In the genomic region with DNA sequence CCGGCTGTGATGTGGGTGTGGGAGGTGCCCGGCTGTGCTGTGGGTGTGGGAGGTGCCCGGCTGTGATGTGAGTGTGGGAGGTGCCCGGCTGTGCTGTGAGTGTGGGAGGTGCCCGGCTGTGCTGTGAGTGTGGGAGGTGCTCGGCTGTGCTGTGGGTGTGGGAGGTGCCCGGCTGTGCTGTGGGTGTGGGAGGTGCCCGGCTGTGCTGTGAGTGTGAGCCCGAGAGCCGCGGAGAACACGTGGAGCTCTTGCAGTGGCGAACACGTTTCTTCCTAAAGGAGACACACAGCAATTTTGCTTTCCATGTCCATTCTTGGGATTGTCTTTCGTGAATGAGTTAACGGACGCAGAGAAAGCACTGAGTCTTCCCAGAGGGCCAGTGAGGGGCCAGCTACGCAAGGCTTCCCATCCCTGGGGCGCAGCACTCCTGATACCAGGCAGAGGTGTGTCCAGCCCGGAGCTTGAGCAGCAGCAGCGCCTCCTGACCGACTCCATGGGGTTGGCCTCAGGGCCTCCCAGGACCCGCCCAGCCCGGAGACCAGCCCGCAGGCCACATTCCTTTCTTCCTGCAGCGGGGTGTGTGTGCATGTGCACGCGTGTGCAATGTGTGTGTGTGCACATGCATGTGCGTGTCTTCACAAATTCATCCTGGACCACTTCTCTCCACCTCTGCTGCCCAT, we compare ENCODE assay signal across 17 cellular contexts.
A peak's percentile ranks its signal among the peaks of the same experiment; 100 is the strongest.
DNase-seq lines count a peak whose midpoint lies in the region; ATAC-seq, FAIRE-seq and TF ChIP-seq lines count a peak whose summit lies in the region.
"Had no signal": no experiment of that assay in that cellular context is flagged by ENCODE, and none has a peak within 500 bp of the region (broad histone marks: within the 10 kb centered on the region; RNA-seq: fewer than 3 reads in every experiment).

No MANE protein-coding gene starts in this region.

- intact Hi-C loops in kidney (cut with DNase I): no loop called here
- intact Hi-C loops in sigmoid colon (cut with DNase I): no loop called here
- intact Hi-C loops in PC-3 (cut with micrococcal nuclease): no loop called here

- no peaks in the 10 kb centered on the region for H3K79me2 ChIP-seq in PC-3 (ENCODE audit: low read length)

- H4K20me1 ChIP-seq in PC-3 (ENCODE audit: low read length): no peaks in the 10 kb centered on the region

- TF ChIP-seq CTCF in kidney (IDR thresholded peaks at IDR 0.05; ENCODE audit: borderline replicate concordance, extremely low read depth, insufficient read depth) (no peak), sigmoid colon (IDR thresholded peaks at IDR 0.05) (no peak), PC-3 (conservative IDR thresholded peaks at IDR 0.05; ENCODE audit: low read depth, low read length) (no peak), progenitor cell of endocrine pancreas (IDR thresholded peaks at IDR 0.05; ENCODE audit: unreplicated experiment) (no peak)

- no peak for TF ChIP-seq EP300 in sigmoid colon (IDR thresholded peaks at IDR 0.05)

- H3K36me3 ChIP-seq in MG63 (no peaks in the 10 kb centered on the region), kidney (ENCODE audit: control insufficient read depth in 1 of 2, insufficient read depth in 2 of 2, low read length in 2 of 2) (no peaks in the 10 kb centered on the region), sigmoid colon (no peaks in the 10 kb centered on the region), PC-3 (ENCODE audit: low read depth, low read length) (no peaks in the 10 kb centered on the region)
- H3K36me3 ChIP-seq: lower lobe of right lung had no signal

- H3K9me3 ChIP-seq in MG63 (no peaks in the 10 kb centered on the region), kidney (ENCODE audit: control insufficient read depth in 1 of 2, low read length in 2 of 2) (no peaks in the 10 kb centered on the region), sigmoid colon (no peaks in the 10 kb centered on the region), PC-3 (ENCODE audit: low read length) (peaks cover 20% of the 10 kb centered on the region)
- H3K9me3 ChIP-seq: body of pancreas, lower lobe of right lung had no signal

- H3K4me2 ChIP-seq in PC-3 (ENCODE audit: low read length): no peak overlapping the region

- no peak overlapping the region for H3K4me3 Mint-ChIP-seq in activated T-cell treated with anti-CD3 and anti-CD28 coated beads, Interleukin-2, amount 50 U/mL, for 72 hours
- H3K4me3 Mint-ChIP-seq in progenitor cell of endocrine pancreas (ENCODE audit: low read depth): no peak overlapping the region
- H3K4me3 Mint-ChIP-seq: activated naive CD4-positive, alpha-beta T cell treated with anti-CD3 and anti-CD28 coated beads, Interleukin-2, amount 50 U/mL, for 24 hours; naive B cell had no signal

- DNase-seq in activated T-cell treated with anti-CD3 and anti-CD28 coated beads, Interleukin-2, amount 50 U/mL, for 48 hours: peak; percentile 6 to 7
- DNase-seq in activated T-cell treated with anti-CD3 and anti-CD28 coated beads, Interleukin-2, amount 50 U/mL, for 72 hours: no peak
- peak; percentile 66 for DNase-seq in MG63
- DNase-seq in kidney: peak; percentile 41
- DNase-seq in sigmoid colon: peak; percentile 52
- DNase-seq in PC-3: no peak
- no peak for DNase-seq in progenitor cell of endocrine pancreas (ENCODE audit: low spot score, unreplicated experiment)
- DNase-seq: body of pancreas, EL, lower lobe of right lung, naive B cell, NCI-H1694, NCI-H226 had no signal

- peaks cover 3 to 6% of the 10 kb centered on the region in 2 donors for H3K9me3 Mint-ChIP-seq in activated T-cell treated with anti-CD3 and anti-CD28 coated beads, Interleukin-2, amount 50 U/mL, for 72 hours
- no peaks in the 10 kb centered on the region for H3K9me3 Mint-ChIP-seq in progenitor cell of endocrine pancreas (ENCODE audit: low read depth)
- H3K9me3 Mint-ChIP-seq: activated naive CD4-positive, alpha-beta T cell treated with anti-CD3 and anti-CD28 coated beads, Interleukin-2, amount 50 U/mL, for 24 hours had no signal

- H3K27me3 ChIP-seq in MG63: no peaks in the 10 kb centered on the region
- H3K27me3 ChIP-seq in sigmoid colon: peaks cover 0 to 15% (median 0%) of the 10 kb centered on the region in 3 donors
- no peaks in the 10 kb centered on the region for H3K27me3 ChIP-seq in PC-3 (ENCODE audit: low read length)
- H3K27me3 ChIP-seq: body of pancreas had no signal

- no peaks in the 10 kb centered on the region for H3K9me2 ChIP-seq in PC-3 (replicated peaks; ENCODE audit: low read length)

- POLR2A ChIA-PET in PC-3 (lab: Charles Lee; ENCODE audit: unreplicated experiment): no interaction called here

- H3F3A ChIP-seq in PC-3 (ENCODE audit: low read length, unreplicated experiment): no peaks in the 10 kb centered on the region

- H3K9ac ChIP-seq in kidney (ENCODE audit: low read length in 2 of 2) (no peak overlapping the region), PC-3 (ENCODE audit: low read length) (no peak overlapping the region)

- H3K4me1 ChIP-seq in kidney (ENCODE audit: control insufficient read depth in 1 of 2, insufficient read depth in 1 of 2, low read depth in 1 of 2, low read length in 2 of 2) (no peaks in the 10 kb centered on the region), sigmoid colon (no peaks in the 10 kb centered on the region), PC-3 (ENCODE audit: insufficient read depth, low read length) (no peaks in the 10 kb centered on the region)
- H3K4me1 ChIP-seq: body of pancreas, lower lobe of right lung had no signal

- H3K27me3 Mint-ChIP-seq in activated T-cell treated with anti-CD3 and anti-CD28 coated beads, Interleukin-2, amount 50 U/mL, for 72 hours (ENCODE audit: low read depth): peaks cover 15% of the 10 kb centered on the region
- H3K27me3 Mint-ChIP-seq in progenitor cell of endocrine pancreas: peaks cover 27% of the 10 kb centered on the region

- CTCF ChIA-PET in PC-3 (lab: Charles Lee): no interaction called here

- no peak overlapping the region for H3K27ac ChIP-seq in kidney (ENCODE audit: low read depth in 2 of 2, low read length in 2 of 2)
- no peak overlapping the region for H3K27ac ChIP-seq in sigmoid colon
- H3K27ac ChIP-seq in PC-3 (ENCODE audit: low read length): no peak overlapping the region
- H3K27ac ChIP-seq: body of pancreas, lower lobe of right lung had no signal

- H3K27ac Mint-ChIP-seq in activated T-cell treated with anti-CD3 and anti-CD28 coated beads, Interleukin-2, amount 50 U/mL, for 72 hours: no peak overlapping the region
- H3K27ac Mint-ChIP-seq in progenitor cell of endocrine pancreas: no peak overlapping the region
- H3K27ac Mint-ChIP-seq: activated naive CD4-positive, alpha-beta T cell treated with anti-CD3 and anti-CD28 coated beads, Interleukin-2, amount 50 U/mL, for 24 hours had no signal

- no peak for TF ChIP-seq POLR2A in sigmoid colon (IDR thresholded peaks at IDR 0.05)

- H3K4me1 Mint-ChIP-seq in activated T-cell treated with anti-CD3 and anti-CD28 coated beads, Interleukin-2, amount 50 U/mL, for 72 hours (ENCODE audit: low read depth): peaks cover 17% of the 10 kb centered on the region
- no peaks in the 10 kb centered on the region for H3K4me1 Mint-ChIP-seq in progenitor cell of endocrine pancreas (ENCODE audit: low read depth)

- FAIRE-seq in kidney (lab: Jason Lieb, UNC): no peak

- H3K4me3 ChIP-seq in MG63 (peak overlapping the region; percentile 25), kidney (ENCODE audit: low read length in 2 of 2) (no peak overlapping the region), sigmoid colon (no peak overlapping the region), PC-3 (ENCODE audit: low read length) (no peak overlapping the region)
- H3K4me3 ChIP-seq: body of pancreas, lower lobe of right lung had no signal

- H2AFZ ChIP-seq in PC-3 (ENCODE audit: low read length): no peak overlapping the region

- ATAC-seq in activated T-cell treated with anti-CD3 and anti-CD28 coated beads, Interleukin-2, amount 50 U/mL, for 72 hours (replicated peaks in 1 of 2): no peak
- ATAC-seq in PC-3 (no peak), GM18870 (IDR thresholded peaks at IDR 0.05; ENCODE audit: unreplicated experiment) (no peak)
- ATAC-seq: body of pancreas, esophagus mucosa, lower lobe of right lung had no signal

- WGBS in sigmoid colon, 2 donors: 61 to 77% methylated on average over 29 of the region's 29 CpGs

- H3K36me3 Mint-ChIP-seq in activated T-cell treated with anti-CD3 and anti-CD28 coated beads, Interleukin-2, amount 50 U/mL, for 72 hours (ENCODE audit: insufficient read depth in 2 of 2): peaks cover 3 to 4% of the 10 kb centered on the region in 2 donors
- H3K36me3 Mint-ChIP-seq in progenitor cell of endocrine pancreas (ENCODE audit: insufficient read depth): no peaks in the 10 kb centered on the region
- H3K36me3 Mint-ChIP-seq: CD8-positive, alpha-beta memory T cell had no signal

- BruUV-seq in PC-3 (replicated peaks; lab: Mats Ljungman, UMichigan): no TSS peak

Comparison
In these comparisons a context has a peak if more than half of its experiments do, and no peak if none do; other contexts are left out.
1. DNase-seq: peak in activated T-cell treated with anti-CD3 and anti-CD28 coated beads, Interleukin-2, amount 50 U/mL, for 48 hours (2 of 2), MG63 (single experiment), kidney (single experiment) and sigmoid colon (single experiment); none in activated T-cell treated with anti-CD3 and anti-CD28 coated beads, Interleukin-2, amount 50 U/mL, for 72 hours (0 of 2), PC-3 (single experiment) and progenitor cell of endocrine pancreas (single experiment).